In the genomic region with DNA sequence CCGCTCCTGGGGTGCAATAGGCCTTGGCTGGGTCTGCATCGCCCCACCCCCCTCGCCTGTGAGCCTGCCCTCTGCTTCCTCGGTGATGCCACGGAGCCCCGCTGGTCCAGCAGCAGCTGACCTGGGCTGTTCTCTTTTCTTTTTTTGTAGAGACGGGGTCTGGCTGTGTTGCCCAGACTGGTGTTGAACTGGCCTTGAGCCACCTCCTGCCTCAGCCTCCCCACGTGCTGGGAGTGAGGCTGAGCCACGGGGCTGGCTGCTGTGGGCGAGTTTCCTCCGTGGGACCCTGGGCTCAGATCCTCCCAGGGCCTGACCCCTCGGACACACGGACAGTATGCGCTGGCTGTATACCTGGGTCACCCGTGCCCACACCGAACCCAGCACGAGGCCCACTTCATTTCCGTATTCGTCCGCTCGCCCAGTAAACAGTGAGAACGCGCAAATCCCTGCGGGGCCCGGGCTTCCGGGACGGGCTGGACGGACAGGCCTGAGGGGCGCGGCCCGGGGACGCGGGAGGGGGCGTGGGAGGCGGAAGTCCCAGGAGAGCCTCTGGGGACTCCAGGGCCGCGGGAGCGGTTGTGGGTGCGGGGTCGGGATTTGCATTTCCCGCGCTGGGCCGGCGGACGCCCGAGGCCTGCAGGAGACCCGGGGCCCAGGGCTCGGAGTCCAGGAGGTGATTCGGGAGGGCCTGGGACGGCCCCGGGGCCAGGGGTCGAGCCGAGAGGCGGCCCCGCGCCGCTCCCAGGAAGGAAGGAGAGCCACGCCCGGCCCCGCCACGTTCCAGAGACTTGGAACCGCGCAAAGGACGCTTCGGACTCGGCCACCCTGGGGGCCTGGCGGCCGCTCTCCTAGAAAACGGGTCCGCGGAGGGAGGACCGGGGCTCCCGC, we compare ENCODE assay signal across 1 cellular context.
TF ChIP-seq lines count a peak whose summit lies in the region.

No MANE protein-coding gene starts in this region.

TF ChIP-seq in endothelial cell of umbilical vein, 7 proteins besides CTCF, POLR2A, EP300 and RAD21 (continued from another document):
- TF ChIP-seq MYC (IDR thresholded peaks at IDR 0.05; ENCODE audit: low read depth, low read length) (no peak), JUN (IDR thresholded peaks at IDR 0.05; ENCODE audit: borderline replicate concordance, insufficient read depth, insufficient read length, low read depth) (no peak)
